9 cellular contexts compared by ENCODE assay signal in the genomic region with DNA sequence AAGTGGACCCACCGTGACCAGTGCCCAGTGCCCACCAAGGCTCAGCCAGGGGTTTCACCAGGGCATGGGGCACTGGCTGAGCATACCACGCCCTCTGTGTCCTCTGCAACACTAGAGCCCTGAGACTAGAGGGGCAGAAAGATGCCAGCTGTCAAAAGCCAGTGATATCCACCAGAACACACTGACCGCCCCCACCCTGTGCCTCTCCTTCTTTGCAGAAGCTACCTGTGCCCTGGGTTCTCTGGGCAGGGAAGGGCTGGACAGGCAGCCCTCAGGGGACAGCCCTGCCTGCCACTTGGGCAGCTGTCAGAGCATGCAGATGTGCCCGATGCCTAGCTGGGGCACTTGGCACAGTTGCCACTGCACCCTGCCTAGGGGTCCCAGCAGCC. TPM values are rescaled to one million over a fixed set of nuclear protein-coding genes. Genes with fewer than 3 reads are reported as not detected.
DNase-seq lines count a peak whose midpoint lies in the region; ATAC-seq and TF ChIP-seq lines count a peak whose summit lies in the region.
"Had no signal": no experiment of that assay in that cellular context is flagged by ENCODE, and none has a peak within 500 bp of the region (broad histone marks: within the 10 kb centered on the region; RNA-seq: fewer than 3 reads in every experiment).

No MANE protein-coding gene starts in this region.

- no peak for TF ChIP-seq CTCF in brain microvascular endothelial cell (IDR thresholded peaks at IDR 0.05; ENCODE audit: low read depth, low read length, missing control alignments)
- TF ChIP-seq CTCF in right lobe of liver (IDR thresholded peaks at IDR 0.05): no peak
- TF ChIP-seq CTCF in thyroid gland (IDR thresholded peaks at IDR 0.05): no peak

- DNase-seq in activated CD4-positive, alpha-beta T cell treated with anti-CD3 and anti-CD28 coated beads, Interleukin-2, amount 10 ng/mL, durations not matched to agents 24 days and 14 days: no peak
- DNase-seq in activated CD4-positive, alpha-beta T cell treated with anti-CD3 and anti-CD28 coated beads, Interleukin-2, amount 50 U/mL, for 1 hour: no peak
- DNase-seq in brain microvascular endothelial cell (no peak), right lobe of liver (no peak), thyroid gland (peak; percentile 52 to 53)

- H3K4me1 ChIP-seq in right lobe of liver (peaks cover 0 to 13% (median 2%) of the 10 kb centered on the region in 4 donors), thyroid gland (peaks cover 11 to 60% of the 10 kb centered on the region in 2 donors)

- peak overlapping the region; percentile 96 for H3K27ac Mint-ChIP-seq in activated CD4-positive, alpha-beta T cell treated with anti-CD3 and anti-CD28 coated beads, Interleukin-2, amount 10 ng/mL, durations not matched to agents 24 days and 14 days

- H3K36me3 ChIP-seq in brain microvascular endothelial cell (replicated peaks) (no peaks in the 10 kb centered on the region), right lobe of liver (no peaks in the 10 kb centered on the region), thyroid gland (no peaks in the 10 kb centered on the region)

- in situ Hi-C loops in brain microvascular endothelial cell (cut with HindIII; ENCODE audit: low pct_ligation_motif_present, low sequenced_read_pairs): no loop called here

- TF ChIP-seq POLR2A in right lobe of liver (IDR thresholded peaks at IDR 0.05) (no peak), thyroid gland (IDR thresholded peaks at IDR 0.05) (no peak)

- no peaks in the 10 kb centered on the region for H3K27me3 ChIP-seq in brain microvascular endothelial cell (replicated peaks)
- H3K27me3 ChIP-seq in right lobe of liver: no peaks in the 10 kb centered on the region
- no peaks in the 10 kb centered on the region for H3K27me3 ChIP-seq in thyroid gland

- H3K36me3 Mint-ChIP-seq in activated CD4-positive, alpha-beta T cell treated with anti-CD3 and anti-CD28 coated beads, Interleukin-2, amount 10 ng/mL, durations not matched to agents 24 days and 14 days (ENCODE audit: low read depth): peaks cover 34% of the 10 kb centered on the region

- H3K4me3 ChIP-seq in brain microvascular endothelial cell (ENCODE audit: low read depth, low read length) (peak overlapping the region; percentile 59), right lobe of liver (peak overlapping the region; percentile 43 to 56 (median 52)), thyroid gland (replicated peaks in 1 of 3) (peak overlapping the region; percentile 26 to 63 (median 38))

- H3K9me3 Mint-ChIP-seq in activated CD4-positive, alpha-beta T cell treated with anti-CD3 and anti-CD28 coated beads, Interleukin-2, amount 10 ng/mL, durations not matched to agents 24 days and 14 days: no peaks in the 10 kb centered on the region

- no peak overlapping the region for H3K27ac ChIP-seq in brain microvascular endothelial cell
- H3K27ac ChIP-seq in right lobe of liver: peak overlapping the region; percentile 78 to 84 (median 79)
- H3K27ac ChIP-seq in thyroid gland: peak overlapping the region; percentile 66 to 87 (median 85)

- ATAC-seq in right lobe of liver (peak in 3 of 4 donors; percentile 1 to 3 (median 1)), HG03159 (IDR thresholded peaks at IDR 0.05; ENCODE audit: unreplicated experiment) (no peak), HG03378 (IDR thresholded peaks at IDR 0.05; ENCODE audit: unreplicated experiment) (no peak), HG02571 (IDR thresholded peaks at IDR 0.05; ENCODE audit: unreplicated experiment) (no peak)

- WGBS in right lobe of liver (ENCODE audit: insufficient coverage, low coverage, low lambda C conversion rate, missing lambda C conversion rate): no CpG with 5 or more reads among the region's 4 CpGs
- 0 to 33% methylated on average over 1 to 2 of the region's 4 CpGs for WGBS in thyroid gland, 2 donors

- H3K27me3 Mint-ChIP-seq in activated CD4-positive, alpha-beta T cell treated with anti-CD3 and anti-CD28 coated beads, Interleukin-2, amount 10 ng/mL, durations not matched to agents 24 days and 14 days: no peaks in the 10 kb centered on the region

- peaks cover 62% of the 10 kb centered on the region for H3K4me1 Mint-ChIP-seq in activated CD4-positive, alpha-beta T cell treated with anti-CD3 and anti-CD28 coated beads, Interleukin-2, amount 10 ng/mL, durations not matched to agents 24 days and 14 days

- intact Hi-C loops in activated CD4-positive, alpha-beta T cell treated with anti-CD3 and anti-CD28 coated beads, Interleukin-2, amount 10 ng/mL, durations not matched to agents 24 days and 14 days (cut with micrococcal nuclease): loop anchor here (2.0 to 5.0 kb wide), 5 partner anchors 24 to 456 kb away; a partner anchor contains a TSS
- intact Hi-C loops in right lobe of liver (cut with DNase I): no loop called here
- intact Hi-C loops in thyroid gland (cut with DNase I): no loop called here

- H3K9me3 ChIP-seq in right lobe of liver (no peaks in the 10 kb centered on the region), thyroid gland (no peaks in the 10 kb centered on the region)

- H3K4me3 Mint-ChIP-seq in activated CD4-positive, alpha-beta T cell treated with anti-CD3 and anti-CD28 coated beads, Interleukin-2, amount 10 ng/mL, durations not matched to agents 24 days and 14 days: peak overlapping the region; percentile 85

RNA-seq across cellular contexts. Expression of a gene that starts 0.5 kb away (rescaled TPM):
- total RNA-seq in activated CD4-positive, alpha-beta T cell treated with anti-CD3 and anti-CD28 coated beads, Interleukin-2, amount 10 ng/mL, durations not matched to agents 24 days and 14 days: 125 and 131 TPM in 2 replicates
- 10 to 100 TPM in 3 of 6 experiments, 1 to 10 TPM in 3; 6.1 to 17.1 (median 10.1) TPM for total RNA-seq in right lobe of liver
- total RNA-seq in thyroid gland: 10 to 100 TPM; 20.0 to 27.2 (median 21.3) TPM

RNA-seq across cellular contexts. Expression of a gene that starts 53.2 kb away (rescaled TPM):
- 0.26 and 0.33 TPM in 2 replicates for total RNA-seq in activated CD4-positive, alpha-beta T cell treated with anti-CD3 and anti-CD28 coated beads, Interleukin-2, amount 10 ng/mL, durations not matched to agents 24 days and 14 days
- total RNA-seq in right lobe of liver: under 1 TPM in 1 of 6 experiments, not detected in 5; 0.05 TPM
- not detected for total RNA-seq in thyroid gland
- total RNA-seq: glomerular endothelial cell had no signal

Comparison
In these comparisons a context has a peak if more than half of its experiments do, and no peak if none do; other contexts are left out.
1. DNase-seq: peak in thyroid gland (2 of 2); none in activated CD4-positive, alpha-beta T cell treated with anti-CD3 and anti-CD28 coated beads, Interleukin-2, amount 10 ng/mL, durations not matched to agents 24 days and 14 days (single experiment), activated CD4-positive, alpha-beta T cell treated with anti-CD3 and anti-CD28 coated beads, Interleukin-2, amount 50 U/mL, for 1 hour (single experiment), brain microvascular endothelial cell (single experiment) and right lobe of liver (0 of 3).
2. ATAC-seq: peak in right lobe of liver (3 of 4); none in HG03159 (single experiment), HG03378 (single experiment) and HG02571 (single experiment).
3. Peak in every context shown above with its lines, with median percentiles within 50 percentile points of each other: H3K4me3 ChIP-seq.